Comparison of ENCODE assay signal across 10 cellular contexts in genomic region chr20:7841967-7842301, GRCh38.
DNase-seq lines count a peak whose midpoint lies in the region; TF ChIP-seq lines count a peak whose summit lies in the region.
"Had no signal": no experiment of that assay in that cellular context is flagged by ENCODE, and none has a peak within 500 bp of the region (broad histone marks: within the 10 kb centered on the region; RNA-seq: fewer than 3 reads in every experiment).

No MANE protein-coding gene starts in this region.

- H3K27ac ChIP-seq in SK-N-SH (ENCODE audit: low read depth in 2 of 2, low read length in 1 of 2) (peak overlapping the region in 1 of 2 experiments; percentile 90; a peak in 2 of 4 replicates), colonic mucosa (no peak overlapping the region)

- H4K20me1 ChIP-seq in SK-N-SH (ENCODE audit: insufficient read depth): no peaks in the 10 kb centered on the region

- DNase-seq in EH (ENCODE audit: low read depth) (peak; percentile 77), SK-N-SH (no peak), fibroblast of villous mesenchyme (ENCODE audit: low read depth) (peak; percentile 76), pulmonary artery endothelial cell (ENCODE audit: low read depth, low spot score) (peak; percentile 89), SW480 (ENCODE audit: low spot score) (no peak), activated gamma-delta T cell treated with Interleukin-2 at 50 U/mL for 16 hours (no peak), colonic mucosa (no peak)
- no peak for DNase-seq in NK-92 treated with Interleukin-12 subunit alpha and Interleukin-12 subunit beta, amount 100 ng/mL, for 24 hours (lab: John Stamatoyannopoulos, UW)
- DNase-seq: NCI-H2029, T-helper 17 cell had no signal

- TF ChIP-seq CTCF in SK-N-SH (IDR thresholded peaks at IDR 0.05) (no peak), fibroblast of villous mesenchyme (IDR thresholded peaks at IDR 0.05; ENCODE audit: insufficient read depth, low read depth, low read length) (no peak), colonic mucosa (IDR thresholded peaks at IDR 0.05) (no peak)

- H3K4me1 ChIP-seq in SK-N-SH (ENCODE audit: control insufficient read depth in 1 of 2, insufficient read depth in 2 of 2, low read depth in 1 of 2, low read length in 1 of 2): peaks cover 0 to 17% of the 10 kb centered on the region in 2 experiments; a peak in 2 of 4 replicates
- H3K4me1 ChIP-seq in colonic mucosa: no peaks in the 10 kb centered on the region

- 19% methylated on average over 2 of the region's 2 CpGs for WGBS in SK-N-SH (ENCODE audit: low lambda C conversion rate)

- H3K27me3 ChIP-seq in SK-N-SH (ENCODE audit: insufficient read depth) (no peaks in the 10 kb centered on the region), colonic mucosa (no peaks in the 10 kb centered on the region)

- TF ChIP-seq EP300 in SK-N-SH (IDR thresholded peaks at IDR 0.05; ENCODE audit: borderline replicate concordance in 1 of 2, low read depth in 1 of 2, low read length in 1 of 2): peak in 1 of 2 experiments; percentile 46; a peak in 1 of 4 replicates

- H3K9ac ChIP-seq in SK-N-SH: peak overlapping the region; percentile 47; the same call in 1 of the 2 replicates
- H3K9ac ChIP-seq in colonic mucosa (ENCODE audit: low read depth in 2 of 2, low read length in 2 of 2): no peak overlapping the region

- no peaks in the 10 kb centered on the region for H3K9me2 ChIP-seq in SK-N-SH

- no peaks in the 10 kb centered on the region for H3K79me2 ChIP-seq in SK-N-SH (ENCODE audit: insufficient read depth)

- H3K4me2 ChIP-seq in SK-N-SH: peak overlapping the region; percentile 69

- H2AFZ ChIP-seq in SK-N-SH (ENCODE audit: low read depth): peak overlapping the region; percentile 63; the same call in 1 of the 2 replicates

- peaks cover 15% of the 10 kb centered on the region for H3F3A ChIP-seq in SK-N-SH (replicated peaks; ENCODE audit: insufficient read depth)

- no peak for TF ChIP-seq RAD21 in SK-N-SH (IDR thresholded peaks at IDR 0.05; ENCODE audit: low read length)

- H3K4me3 ChIP-seq in SK-N-SH (ENCODE audit: low read depth in 2 of 2, low read length in 1 of 2) (peak overlapping the region in 1 of 2 experiments; percentile 31; a peak in 1 of 4 replicates), fibroblast of villous mesenchyme (ENCODE audit: low read depth, low read length) (no peak overlapping the region), colonic mucosa (no peak overlapping the region)

- H3K36me3 ChIP-seq in SK-N-SH (replicated peaks in 1 of 2; ENCODE audit: control insufficient read depth in 1 of 2, insufficient read depth in 2 of 2, low read length in 1 of 2) (no peaks in the 10 kb centered on the region), colonic mucosa (no peaks in the 10 kb centered on the region)

- CTCF ChIA-PET in SK-N-SH (lab: Yijun Ruan, JAX): interaction anchor here (0.7 to 1.6 kb wide), 2 partner anchors 18 to 531 kb away, joined by 3 to 5 read pairs; no protein-coding TSS in a partner anchor

- no peaks in the 10 kb centered on the region for H3K9me3 ChIP-seq in SK-N-SH
- no peaks in the 10 kb centered on the region for H3K9me3 ChIP-seq in colonic mucosa

- POLR2A ChIA-PET in SK-N-SH (lab: Yijun Ruan, JAX): no interaction called here

- intact Hi-C loops in colonic mucosa (cut with DNase I): no loop called here

TF ChIP-seq in SK-N-SH, 30 proteins besides CTCF, POLR2A, EP300 and RAD21:
- TF ChIP-seq RFX5 (IDR thresholded peaks at IDR 0.05; ENCODE audit: low read length): no peak
- TF ChIP-seq PBX3 (IDR thresholded peaks at IDR 0.05): peak; percentile 27; the same call in 1 of the 2 replicates
- 0 out of 2 replicates have a peak, but pooled peaks have one; percentile 3 for TF ChIP-seq ELF1 (IDR thresholded peaks at IDR 0.05)
- TF ChIP-seq JUND (IDR thresholded peaks at IDR 0.05): peak; percentile 53; the same call in 1 of the 2 replicates
- TF ChIP-seq RXRA (IDR thresholded peaks at IDR 0.05; ENCODE audit: borderline replicate concordance, low read depth): peak; percentile 44; the same call in 1 of the 2 replicates
- TF ChIP-seq POLR2AphosphoS5 (IDR thresholded peaks at IDR 0.05; ENCODE audit: low read depth, low read length): no peak
- peak; percentile 62 for TF ChIP-seq TCF12 (IDR thresholded peaks at IDR 0.05)
- peak; percentile 74 for TF ChIP-seq NFIC (IDR thresholded peaks at IDR 0.05; ENCODE audit: borderline replicate concordance)
- TF ChIP-seq FOXM1 (IDR thresholded peaks at IDR 0.05; ENCODE audit: low read depth): no peak
- peak; percentile 35; the same call in 1 of the 2 replicates for TF ChIP-seq MAX (IDR thresholded peaks at IDR 0.05; ENCODE audit: low read depth)
- TF ChIP-seq TEAD4 (IDR thresholded peaks at IDR 0.05; ENCODE audit: borderline replicate concordance, insufficient read depth): 0 out of 2 replicates have a peak, but pooled peaks have one; percentile 9
- TF ChIP-seq FOSL2 (IDR thresholded peaks at IDR 0.05; ENCODE audit: borderline replicate concordance, low read depth): peak; percentile 75; the same call in 1 of the 2 replicates
- no peak for TF ChIP-seq ZBTB33 (IDR thresholded peaks at IDR 0.05; ENCODE audit: borderline replicate concordance, low read depth)

Comparison
In these comparisons a context has a peak if more than half of its experiments do, and no peak if none do; other contexts are left out.
1. DNase-seq: peak in EH (single experiment), fibroblast of villous mesenchyme (single experiment) and pulmonary artery endothelial cell (single experiment); none in SK-N-SH (single experiment), SW480 (single experiment), activated gamma-delta T cell treated with Interleukin-2 at 50 U/mL for 16 hours (single experiment), colonic mucosa (single experiment) and NK-92 treated with Interleukin-12 subunit alpha and Interleukin-12 subunit beta, amount 100 ng/mL, for 24 hours (single experiment).